In the genomic region with DNA sequence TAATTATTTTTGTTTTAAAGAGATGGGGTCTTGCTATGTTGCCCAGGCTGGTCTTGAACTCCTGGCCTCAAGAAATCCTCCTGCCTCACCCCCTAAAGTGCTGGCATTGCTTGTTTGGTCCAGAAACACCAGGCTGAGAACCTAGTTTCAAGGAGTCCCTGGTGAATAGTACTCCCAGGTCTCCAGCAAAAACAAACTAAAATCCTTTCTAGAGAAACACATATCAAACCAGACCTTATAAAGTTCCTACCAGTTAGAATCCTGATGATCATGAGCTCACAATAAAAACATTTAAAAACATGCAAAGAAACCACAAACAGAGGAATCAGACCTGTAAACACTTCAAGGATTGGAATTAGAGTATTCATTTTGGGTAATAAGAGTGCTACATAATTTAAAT, we compare ENCODE assay signal across 21 cellular contexts. TPM values are rescaled to one million over a fixed set of nuclear protein-coding genes. Genes with fewer than 3 reads are reported as not detected.
DNase-seq lines count a peak whose midpoint lies in the region; ATAC-seq and TF ChIP-seq lines count a peak whose summit lies in the region.
"Had no signal": no experiment of that assay in that cellular context is flagged by ENCODE, and none has a peak within 500 bp of the region (broad histone marks: within the 10 kb centered on the region; RNA-seq: fewer than 3 reads in every experiment).

No MANE protein-coding gene starts in this region.

- TF ChIP-seq CTCF in foreskin fibroblast (IDR thresholded peaks at IDR 0.05; ENCODE audit: low read depth, low read length), result no peak

- H3K4me3 ChIP-seq in foreskin fibroblast (ENCODE audit: low read depth in 1 of 2, low read length in 2 of 2), result no peak overlapping the region
- H3K4me3 ChIP-seq: SJCRH30, thyroid gland had no signal

- DNase-seq in A172 (ENCODE audit: low spot score) (peak; percentile 58), H4 (ENCODE audit: low spot score) (peak; percentile 79), astrocyte of the hippocampus (ENCODE audit: low read depth, low spot score) (peak; percentile 72), foreskin fibroblast (peak; percentile 40 to 60), T-helper 9 cell (no peak), cerebellum (ENCODE audit: low spot score) (no peak)
- no peak for DNase-seq in activated CD4-positive, alpha-beta T cell treated with anti-CD3 and anti-CD28 coated beads, Interleukin-2, amount 50 U/mL, for 4 hours
- DNase-seq: 8988T; activated CD4-positive, CD25-positive, alpha-beta regulatory T cell treated with anti-CD3 and anti-CD28 coated beads, Interleukin-2, amount 50 U/mL, for 72 hours; CD8-positive, alpha-beta memory T cell; central memory CD4-positive, alpha-beta T cell; DMS79; effector memory CD4-positive, alpha-beta T cell; KG1; NCI-H1105 treated with DMSO at 0.1 percent for 48 hours; NCI-H526 treated with DMSO at 0.1 percent for 48 hours; retina; SJCRH30; stimulated activated naive B cell treated with anti-CD40 and anti-IgM and Interleukin-4, amounts not matched to agents 10 μg/mL and 1 μg/mL and 100 μg/mL, for 72 hours; thyroid gland had no signal

- ATAC-seq in HG03565 (IDR thresholded peaks at IDR 0.05; ENCODE audit: unreplicated experiment), result no peak
- ATAC-seq: stimulated activated naive B cell treated with anti-CD40 and anti-IgM and Interleukin-4, amounts not matched to agents 10 μg/mL and 1 μg/mL and 100 μg/mL, for 72 hours had no signal

RNA-seq across cellular contexts. Expression of a gene that starts 34.4 kb away (rescaled TPM):
- 1.7 and 3.5 TPM in 2 replicates for total RNA-seq in A172 (2014; rRNA removed; shearing (Covaris generic))
- total RNA-seq in H4 (2014; rRNA removed; shearing (Covaris generic)), result 0.02 and 1.0 TPM in 2 replicates
- total RNA-seq in cerebellum, result 0.18 TPM
- total RNA-seq: CD8-positive, alpha-beta memory T cell; thyroid gland had no signal

RNA-seq across cellular contexts. Expression of a gene that starts 51.3 kb away (rescaled TPM):
- total RNA-seq in A172 (2014; rRNA removed; shearing (Covaris generic)), result 0.31 TPM in 1 of 2 replicates, not detected in the other
- total RNA-seq in H4 (2014; rRNA removed; shearing (Covaris generic)), result 0.08 and 0.12 TPM in 2 replicates
- total RNA-seq in cerebellum, result 2.1 TPM
- total RNA-seq: CD8-positive, alpha-beta memory T cell had no signal

Comparison
In these comparisons a context has a peak if more than half of its experiments do, and no peak if none do; other contexts are left out.
1. DNase-seq: peak in A172 (single experiment), H4 (single experiment), astrocyte of the hippocampus (single experiment) and foreskin fibroblast (2 of 2); none in T-helper 9 cell (single experiment), cerebellum (single experiment) and activated CD4-positive, alpha-beta T cell treated with anti-CD3 and anti-CD28 coated beads, Interleukin-2, amount 50 U/mL, for 4 hours (0 of 2).